Comparison of ENCODE assay signal across 30 cellular contexts in the genomic region with DNA sequence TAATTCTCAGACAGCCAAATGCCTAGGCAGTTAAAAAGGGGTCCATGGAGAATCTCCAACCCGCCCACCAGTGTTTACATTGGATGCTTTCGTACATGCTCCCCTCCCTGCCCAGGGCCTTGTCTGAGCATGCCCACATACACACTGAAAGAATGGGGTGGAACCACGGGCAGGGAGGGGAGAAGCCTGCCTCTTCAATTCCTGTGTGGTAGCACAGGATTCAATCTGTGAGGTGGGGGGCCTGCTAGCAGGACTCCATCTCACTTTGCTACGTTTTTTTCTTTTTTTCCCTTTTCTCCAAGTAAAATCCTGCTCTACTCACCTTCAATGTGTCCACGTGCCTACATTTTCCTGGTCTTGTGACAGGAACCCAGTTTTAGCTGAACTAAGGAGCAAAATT.
A peak's percentile ranks its signal among the peaks of the same experiment; 100 is the strongest.
DNase-seq lines count a peak whose midpoint lies in the region; ATAC-seq and TF ChIP-seq lines count a peak whose summit lies in the region.
"Had no signal": no experiment of that assay in that cellular context is flagged by ENCODE, and none has a peak within 500 bp of the region (broad histone marks: within the 10 kb centered on the region; RNA-seq: fewer than 3 reads in every experiment).

No MANE protein-coding gene starts in this region.

- peaks cover 11% of the 10 kb centered on the region for H3K9me3 Mint-ChIP-seq in MCF 10A (ENCODE audit: unreplicated experiment)

- no peak overlapping the region for H3K4me3 Mint-ChIP-seq in MCF 10A (ENCODE audit: unreplicated experiment)
- H3K4me3 Mint-ChIP-seq: activated CD8-positive, alpha-beta T cell treated with anti-CD3 and anti-CD28 coated beads for 36 hours; B cell; effector memory CD8-positive, alpha-beta T cell; naive B cell had no signal

- peak overlapping the region; percentile 87 for H4K8ac ChIP-seq in mesenchymal stem cell (ENCODE audit: low read length)

- BruUV-seq in MCF 10A (replicated peaks; lab: Mats Ljungman, UMichigan) = no TSS peak

- WGBS in mesenchymal stem cell = 93% methylated on average over 4 of the region's 5 CpGs
- 70 to 75% methylated on average over 5 of the region's 5 CpGs for WGBS in heart right ventricle, 2 donors
- 60 to 90% methylated on average over 2 to 5 of the region's 5 CpGs for WGBS in gastroesophageal sphincter (ENCODE audit: low coverage in 1 of 2), 2 donors

- no peak overlapping the region for H3K23ac ChIP-seq in mesenchymal stem cell (ENCODE audit: low read length in 2 of 2)

- CTCF ChIA-PET in MCF 10A (lab: Yijun Ruan, JAX) = interaction anchor here (0.5 to 1.1 kb wide), 3 partner anchors 8 to 1645 kb away, joined by 3 read pairs; no protein-coding TSS in a partner anchor

- H2AFZ ChIP-seq in mesenchymal stem cell (ENCODE audit: low read depth, low read length) = no peak overlapping the region

- H3K9me3 ChIP-seq in breast epithelium (peaks cover 0 to 3% of the 10 kb centered on the region in 2 donors), mesenchymal stem cell (ENCODE audit: control insufficient read depth, low read length) (no peaks in the 10 kb centered on the region), heart right ventricle (peaks cover 0 to 18% (median 0%) of the 10 kb centered on the region in 11 donors), gastroesophageal sphincter (peaks cover 0 to 11% (median 0%) of the 10 kb centered on the region in 3 donors)
- H3K9me3 ChIP-seq: A549, testis, vagina had no signal

- TF ChIP-seq POLR2A in breast epithelium (IDR thresholded peaks at IDR 0.05) (no peak), gastroesophageal sphincter (IDR thresholded peaks at IDR 0.05) (no peak)

- no peak overlapping the region for H3K27ac ChIP-seq in breast epithelium
- no peak overlapping the region for H3K27ac ChIP-seq in mesenchymal stem cell (ENCODE audit: low read length, poor library complexity, severe bottlenecking)
- no peak overlapping the region for H3K27ac ChIP-seq in heart right ventricle
- no peak overlapping the region for H3K27ac ChIP-seq in gastroesophageal sphincter
- H3K27ac ChIP-seq: A549, coronary artery, left lung, testis, vagina had no signal

- no peak overlapping the region for H3K4me3 ChIP-seq in breast epithelium
- no peak overlapping the region for H3K4me3 ChIP-seq in mesenchymal stem cell (ENCODE audit: insufficient read depth in 1 of 2, low read depth in 1 of 2, low read length in 2 of 2)
- H3K4me3 ChIP-seq in heart right ventricle = no peak overlapping the region
- H3K4me3 ChIP-seq in gastroesophageal sphincter = no peak overlapping the region
- H3K4me3 ChIP-seq: A549, coronary artery, left lung, testis, vagina had no signal

- no peak overlapping the region for H2AK5ac ChIP-seq in mesenchymal stem cell (ENCODE audit: low read length, severe bottlenecking)

- H2BK120ac ChIP-seq in mesenchymal stem cell (ENCODE audit: low read depth, low read length) = no peak overlapping the region

- no peak for TF ChIP-seq EP300 in gastroesophageal sphincter (IDR thresholded peaks at IDR 0.05)

- H4K91ac ChIP-seq in mesenchymal stem cell (ENCODE audit: low read length) = no peak overlapping the region

- H3K27ac Mint-ChIP-seq in MCF 10A (ENCODE audit: low read depth, unreplicated experiment) = peak overlapping the region; percentile 82
- H3K27ac Mint-ChIP-seq: activated CD8-positive, alpha-beta T cell treated with anti-CD3 and anti-CD28 coated beads for 36 hours; activated naive CD4-positive, alpha-beta T cell treated with anti-CD3 and anti-CD28 coated beads, Interleukin-2, amount 50 U/mL, for 72 hours; activated T-helper 2 cell treated with anti-CD3 and anti-CD28 coated beads, Interferon-gamma antibody, Interleukin-2, Interleukin-4, amounts not matched to agents 10 μg/mL and 5 μg/mL and 100 μg/mL, durations not matched to agents 14 hours and 24 hours and 36 hours; B cell; effector memory CD8-positive, alpha-beta T cell; naive B cell had no signal

- ATAC-seq in heart right ventricle = no peak
- ATAC-seq in gastroesophageal sphincter = no peak
- ATAC-seq in GM18870 (IDR thresholded peaks at IDR 0.05; ENCODE audit: unreplicated experiment) = no peak
- ATAC-seq: A549; activated CD4-positive, CD25-positive, alpha-beta regulatory T cell treated with anti-CD3 and anti-CD28 coated beads, Interleukin-2, amount 50 U/mL, for 24 hours; activated CD8-positive, alpha-beta T cell treated with anti-CD3 and anti-CD28 coated beads for 36 hours; activated naive CD4-positive, alpha-beta T cell treated with anti-CD3 and anti-CD28 coated beads, Interleukin-2, amount 50 U/mL, for 72 hours; effector memory CD8-positive, alpha-beta T cell; esophagus mucosa; left lung; stimulated activated naive CD8-positive, alpha-beta T cell treated with anti-CD3 and anti-CD28 coated beads, Interleukin-15, Interleukin-2, amounts not matched to agents 100 U/mL and 50 U/mL, for 24 hours had no signal

- no peak overlapping the region for H3K18ac ChIP-seq in mesenchymal stem cell (ENCODE audit: low read depth in 1 of 2, low read length in 2 of 2)

- H3K9ac ChIP-seq in mesenchymal stem cell (ENCODE audit: low read length) = no peak overlapping the region

- no peaks in the 10 kb centered on the region for H3K36me3 Mint-ChIP-seq in MCF 10A (ENCODE audit: insufficient read depth, unreplicated experiment)
- H3K36me3 Mint-ChIP-seq: activated naive CD4-positive, alpha-beta T cell treated with anti-CD3 and anti-CD28 coated beads, Interleukin-2, amount 50 U/mL, for 72 hours had no signal

- H3K14ac ChIP-seq in mesenchymal stem cell (ENCODE audit: low read length in 2 of 2) = no peak overlapping the region

- no peaks in the 10 kb centered on the region for H3K27me3 Mint-ChIP-seq in MCF 10A (ENCODE audit: insufficient read depth, unreplicated experiment)
- H3K27me3 Mint-ChIP-seq: activated CD8-positive, alpha-beta T cell treated with anti-CD3 and anti-CD28 coated beads for 36 hours; B cell; effector memory CD8-positive, alpha-beta T cell had no signal

- H3K27me3 ChIP-seq in breast epithelium = no peaks in the 10 kb centered on the region
- no peaks in the 10 kb centered on the region for H3K27me3 ChIP-seq in mesenchymal stem cell (ENCODE audit: control insufficient read depth in 1 of 2, insufficient read depth in 1 of 2, low read length in 2 of 2)
- no peaks in the 10 kb centered on the region for H3K27me3 ChIP-seq in heart right ventricle
- H3K27me3 ChIP-seq in gastroesophageal sphincter = no peaks in the 10 kb centered on the region
- H3K27me3 ChIP-seq: left lung, testis, vagina had no signal

- H2BK15ac ChIP-seq in mesenchymal stem cell (ENCODE audit: low read depth, poor library complexity, severe bottlenecking) = no peak overlapping the region

- intact Hi-C loops in MCF 10A (cut with micrococcal nuclease) = no loop called here
- intact Hi-C loops in breast epithelium (cut with DNase I; ENCODE audit: low total_unique reads) = no loop called here
- intact Hi-C loops in heart right ventricle (cut with DNase I) = no loop called here

- peaks cover 21% of the 10 kb centered on the region for H3K4me1 Mint-ChIP-seq in MCF 10A (ENCODE audit: insufficient read depth, unreplicated experiment)
- H3K4me1 Mint-ChIP-seq: B cell had no signal

- DNase-seq in MCF 10A (ENCODE audit: unreplicated experiment) (peak; percentile 81), breast epithelium (ENCODE audit: low spot score in 2 of 2) (no peak), astrocyte of the hippocampus (ENCODE audit: low read depth, low spot score) (peak; percentile 8), mesenchymal stem cell (no peak), heart right ventricle (no peak), SIG-M5 treated with dmso at 0.1 percent for 504 hours (lab: John Stamatoyannopoulos, UW; ENCODE audit: unreplicated experiment) (no peak)
- DNase-seq: activated CD8-positive, alpha-beta T cell treated with anti-CD3 and anti-CD28 coated beads for 36 hours; DMS79; effector memory CD8-positive, alpha-beta T cell; foreskin melanocyte; GF-D8; hypothalamus; left lung; naive B cell; NCI-H1694 treated with DMSO at 0.1 percent for 48 hours; NCI-H526 treated with DMSO at 0.1 percent for 48 hours; occipital lobe; stimulated activated naive CD8-positive, alpha-beta T cell treated with anti-CD3 and anti-CD28 coated beads, Interleukin-15, Interleukin-2, amounts not matched to agents 100 U/mL and 50 U/mL, for 24 hours; T-helper 1 cell; testis had no signal

- H3K36me3 ChIP-seq in breast epithelium = no peaks in the 10 kb centered on the region
- no peaks in the 10 kb centered on the region for H3K36me3 ChIP-seq in mesenchymal stem cell (ENCODE audit: control insufficient read depth in 1 of 2, insufficient read depth in 2 of 2, low read depth in 1 of 2, low read length in 2 of 2)
- no peaks in the 10 kb centered on the region for H3K36me3 ChIP-seq in heart right ventricle
- no peaks in the 10 kb centered on the region for H3K36me3 ChIP-seq in gastroesophageal sphincter
- H3K36me3 ChIP-seq: left lung, vagina had no signal

- no peaks in the 10 kb centered on the region for H3K4me1 ChIP-seq in breast epithelium
- H3K4me1 ChIP-seq in mesenchymal stem cell (ENCODE audit: control insufficient read depth, insufficient read depth, low read depth, low read length) = peaks cover 2% of the 10 kb centered on the region
- no peaks in the 10 kb centered on the region for H3K4me1 ChIP-seq in heart right ventricle
- no peaks in the 10 kb centered on the region for H3K4me1 ChIP-seq in gastroesophageal sphincter
- H3K4me1 ChIP-seq: A549, left lung, testis, vagina had no signal

- no peak overlapping the region for H2BK5ac ChIP-seq in mesenchymal stem cell (ENCODE audit: low read depth, low read length, poor library complexity, severe bottlenecking)

- no peak overlapping the region for H3K4me2 ChIP-seq in mesenchymal stem cell (ENCODE audit: low read length, poor library complexity, severe bottlenecking)
- H3K4me2 ChIP-seq: A549 had no signal

- no peak overlapping the region for H2BK12ac ChIP-seq in mesenchymal stem cell (ENCODE audit: low read length in 2 of 2)

- no peaks in the 10 kb centered on the region for H3K79me1 ChIP-seq in mesenchymal stem cell (replicated peaks; ENCODE audit: low read length, poor library complexity, severe bottlenecking)

- no peak overlapping the region for H3K4ac ChIP-seq in mesenchymal stem cell (ENCODE audit: low read depth in 1 of 2, low read length in 2 of 2)

- POLR2A ChIA-PET in MCF 10A (lab: Yijun Ruan, JAX) = interaction anchor here (0.8 to 2.0 kb wide), 3 partner anchors 10 to 623 kb away, joined by 3 to 12 read pairs (median 4); no protein-coding TSS in a partner anchor

- TF ChIP-seq CTCF in MCF 10A (IDR thresholded peaks at IDR 0.05; ENCODE audit: unreplicated experiment) (no peak), breast epithelium (IDR thresholded peaks at IDR 0.05) (no peak), heart right ventricle (IDR thresholded peaks at IDR 0.05) (no peak), gastroesophageal sphincter (IDR thresholded peaks at IDR 0.05) (no peak)

Comparison
In these comparisons a context has a peak if more than half of its experiments do, and no peak if none do; other contexts are left out.
1. DNase-seq: peak in MCF 10A (single experiment) and astrocyte of the hippocampus (single experiment); none in breast epithelium (0 of 2), mesenchymal stem cell (single experiment), heart right ventricle (0 of 2) and SIG-M5 treated with dmso at 0.1 percent for 504 hours (single experiment).